17 cellular contexts compared by ENCODE assay signal in genomic region chr2:184890311-184890710, GRCh38.
DNase-seq lines count a peak whose midpoint lies in the region; ATAC-seq, FAIRE-seq and TF ChIP-seq lines count a peak whose summit lies in the region.
"Had no signal": no experiment of that assay in that cellular context is flagged by ENCODE, and none has a peak within 500 bp of the region (broad histone marks: within the 10 kb centered on the region; RNA-seq: fewer than 3 reads in every experiment).

No MANE protein-coding gene starts in this region.

- no peaks in the 10 kb centered on the region for H3K4me1 ChIP-seq in adipocyte (ENCODE audit: control insufficient read depth, insufficient read depth, low read length)
- H3K4me1 ChIP-seq in thyroid gland: no peaks in the 10 kb centered on the region

- intact Hi-C loops in thyroid gland (cut with DNase I): no loop called here

- H3K9ac ChIP-seq in adipocyte (ENCODE audit: low read length): no peak overlapping the region

- TF ChIP-seq POLR2A in thyroid gland (IDR thresholded peaks at IDR 0.05): no peak

- DNase-seq in GM13976 (ENCODE audit: low spot score) (peak; percentile 16), GM19239 (ENCODE audit: insufficient read length, low spot score) (no peak), adipocyte (ENCODE audit: low read depth) (peak; percentile 32), NCI-H1092 (lab: John Stamatoyannopoulos, UW) (no peak), HUDEP-2 (lab: John Stamatoyannopoulos, UW; ENCODE audit: unreplicated experiment in 76 of 76) (no peak), thyroid gland (no peak), NCI-H526 treated with DMSO at 0.1 percent for 48 hours (lab: John Stamatoyannopoulos, UW) (no peak)
- DNase-seq: activated CD8-positive, alpha-beta memory T cell treated with anti-CD3 and anti-CD28 coated beads, Interleukin-2, amount 10 ng/mL, durations not matched to agents 7 days and 5 days; activated naive CD4-positive, alpha-beta T cell treated with Interleukin-2 at 50 U/mL for 16 hours; DMS79 treated with DMSO at 0.1 percent for 48 hours; effector CD8-positive, alpha-beta T cell; NCI-H2081 treated with DMSO at 0.1 percent for 48 hours; NK-92 treated with Interleukin-12 subunit alpha and Interleukin-12 subunit beta, amount 100 ng/mL, for 24 hours; SIG-M5; trophoblast cell had no signal

- FAIRE-seq in GM19239 (lab: Jason Lieb, UNC): peak; percentile 64
- FAIRE-seq: bronchial epithelial cell had no signal

- peak; percentile 49 for ATAC-seq in HG03025 (IDR thresholded peaks at IDR 0.05; ENCODE audit: low FRiP score, unreplicated experiment)
- ATAC-seq: activated CD8-positive, alpha-beta memory T cell treated with anti-CD3 and anti-CD28 coated beads, Interleukin-2, amount 10 ng/mL, durations not matched to agents 7 days and 5 days had no signal

- no peak overlapping the region for H3K27ac ChIP-seq in thyroid gland

- peak overlapping the region; percentile 37 for H3K4me3 ChIP-seq in adipocyte (ENCODE audit: low read length)
- no peak overlapping the region for H3K4me3 ChIP-seq in thyroid gland (replicated peaks in 1 of 3)

- TF ChIP-seq CTCF in GM13976 (IDR thresholded peaks at IDR 0.05; ENCODE audit: borderline replicate concordance, control extremely low read depth, extremely low read depth, insufficient read depth, missing control alignments): no peak
- no peak for TF ChIP-seq CTCF in thyroid gland (IDR thresholded peaks at IDR 0.05)

- no peaks in the 10 kb centered on the region for H3K27me3 ChIP-seq in adipocyte (replicated peaks; ENCODE audit: control insufficient read depth, insufficient read depth, low read length)
- no peaks in the 10 kb centered on the region for H3K27me3 ChIP-seq in thyroid gland

- H3K36me3 ChIP-seq in adipocyte (ENCODE audit: control insufficient read depth, insufficient read depth, low read length, severe bottlenecking) (no peaks in the 10 kb centered on the region), thyroid gland (no peaks in the 10 kb centered on the region)

- in situ Hi-C loops in GM13976 (cut with MboI; ENCODE audit: low sequenced_read_pairs, unreplicated experiment): no loop called here

- H3K9me3 ChIP-seq in adipocyte (ENCODE audit: control insufficient read depth, low read length): no peaks in the 10 kb centered on the region
- no peaks in the 10 kb centered on the region for H3K9me3 ChIP-seq in thyroid gland

Comparison
In these comparisons a context has a peak if more than half of its experiments do, and no peak if none do; other contexts are left out.
1. DNase-seq: peak in GM13976 (single experiment) and adipocyte (single experiment); none in GM19239 (single experiment), NCI-H1092 (single experiment), HUDEP-2 (0 of 76), thyroid gland (0 of 2) and NCI-H526 treated with DMSO at 0.1 percent for 48 hours (single experiment).